Comparison of ENCODE assay signal across 9 cellular contexts in the genomic region with DNA sequence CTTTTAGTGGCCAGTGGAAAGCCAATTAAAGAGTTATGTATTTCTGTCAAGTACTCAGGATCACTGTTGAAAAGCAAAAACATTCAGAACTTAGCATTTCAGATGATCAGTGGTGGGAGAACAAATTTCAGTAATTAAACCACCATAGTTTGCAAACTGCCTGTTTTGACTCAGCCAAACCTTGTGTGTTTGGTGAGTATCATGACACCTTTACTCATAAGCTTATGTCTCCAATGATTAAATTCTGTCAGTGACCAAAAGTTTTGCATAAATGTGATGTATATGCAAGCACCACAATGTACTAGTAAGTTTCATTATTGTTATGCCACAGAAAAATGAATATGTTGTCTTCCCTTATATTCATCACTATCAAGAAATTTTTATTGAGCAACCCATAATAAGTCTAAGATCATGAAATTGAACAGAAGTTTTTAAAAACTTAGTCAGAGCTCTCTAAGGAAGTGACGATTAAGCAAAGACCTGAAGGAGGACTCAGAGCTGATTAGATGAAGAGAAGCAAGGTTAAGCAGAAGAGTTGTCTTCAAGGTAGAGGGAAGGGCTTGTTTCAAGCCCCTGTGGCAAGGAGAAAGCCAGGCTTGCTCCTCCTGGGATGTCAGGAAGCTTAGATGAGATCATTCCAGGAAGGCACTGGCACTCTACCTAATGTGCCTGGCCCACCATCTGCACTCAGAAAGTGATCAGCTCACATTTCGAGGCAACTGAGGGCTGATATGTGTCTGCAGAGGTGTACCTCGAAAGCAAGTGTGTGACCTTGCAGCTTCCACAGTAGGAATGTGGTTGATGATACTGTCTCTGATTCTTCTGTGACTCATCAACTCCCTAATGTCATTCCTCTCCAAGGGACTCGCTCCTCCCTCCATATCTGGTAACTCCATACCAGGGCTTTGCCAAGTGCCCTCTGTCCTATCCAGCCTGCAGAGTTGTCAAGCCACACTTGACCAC. TPM values are rescaled to one million over a fixed set of nuclear protein-coding genes. Genes with fewer than 3 reads are reported as not detected.
DNase-seq lines count a peak whose midpoint lies in the region; ATAC-seq, FAIRE-seq and TF ChIP-seq lines count a peak whose summit lies in the region.
"Had no signal": no experiment of that assay in that cellular context is flagged by ENCODE, and none has a peak within 500 bp of the region (broad histone marks: within the 10 kb centered on the region; RNA-seq: fewer than 3 reads in every experiment).

No MANE protein-coding gene starts in this region.

- H3K4me2 ChIP-seq in K562 (ENCODE audit: insufficient read depth, low read length) = no peak overlapping the region

- no peak overlapping the region for H3K4me3 ChIP-seq in K562
- H3K4me3 ChIP-seq: cardiac muscle cell had no signal

- no peak overlapping the region for H2AFZ ChIP-seq in K562 (ENCODE audit: low read depth, low read length)

- WGBS in K562 (ENCODE audit: insufficient coverage, low coverage, missing lambda C conversion rate) = 8% methylated on average over 4 of the region's 4 CpGs

- in situ Hi-C loops in K562 (cut with MboI) = no loop called here

- no peak for FAIRE-seq in K562 (lab: Jason Lieb, UNC)

- no peaks in the 10 kb centered on the region for H3K9me3 ChIP-seq in K562 (replicated peaks; ENCODE audit: control insufficient read depth, insufficient read depth, low read depth, low read length)

- DNase-seq in AG08395 (ENCODE audit: low spot score) (peak; percentile 81), GM19240 (ENCODE audit: insufficient read length, low spot score) (peak; percentile 8), K562 (ENCODE audit: extremely low read depth in 1 of 4, low spot score in 3 of 4) (peak in 1 of 4 experiments; percentile 13), AML-193 (lab: John Stamatoyannopoulos, UW) (no peak), NCI-H748 (lab: John Stamatoyannopoulos, UW; ENCODE audit: unreplicated experiment) (no peak), 8988T (no peak)
- DNase-seq in stimulated activated naive CD8-positive, alpha-beta T cell treated with anti-CD3 and anti-CD28 coated beads, Interleukin-15, Interleukin-2, amounts not matched to agents 100 U/mL and 50 U/mL, for 24 hours = no peak

- no peak for TF ChIP-seq EP300 in K562 (IDR thresholded peaks at IDR 0.05; ENCODE audit: low read length)

- TF ChIP-seq CTCF in K562 (IDR thresholded peaks at IDR 0.05 in 2 of 3, conservative IDR thresholded peaks at IDR 0.05 in 1 of 3; ENCODE audit: insufficient read depth in 2 of 3, low read depth in 1 of 3, low read length in 3 of 3) = no peak

- no peaks in the 10 kb centered on the region for H3K27me3 ChIP-seq in K562 (ENCODE audit: control insufficient read depth in 2 of 2, insufficient read depth in 2 of 2, low read length in 2 of 2)
- H3K27me3 ChIP-seq: cardiac muscle cell had no signal

- H3K27ac ChIP-seq in K562 (ENCODE audit: extremely low read depth, low read depth, low read length) = no peak overlapping the region
- H3K27ac ChIP-seq: cardiac muscle cell had no signal

- no peaks in the 10 kb centered on the region for H4K20me1 ChIP-seq in K562 (replicated peaks; ENCODE audit: control insufficient read depth, insufficient read depth, low read length)

- CTCF ChIA-PET in K562 (lab: Yijun Ruan, JAX; ENCODE audit: low intra/inter-chr PET ratio) = no interaction called here

- H3K4me1 ChIP-seq in K562 (replicated peaks in 1 of 2; ENCODE audit: control insufficient read depth in 2 of 2, insufficient read depth in 2 of 2, low read length in 2 of 2) = peaks cover 0 to 9% of the 10 kb centered on the region in 2 experiments; a peak in 3 of 5 replicates

- no peaks in the 10 kb centered on the region for H3K9me1 ChIP-seq in K562 (ENCODE audit: control insufficient read depth, insufficient read depth, low read length)

- H3K79me2 ChIP-seq in K562 (ENCODE audit: control insufficient read depth, insufficient read depth, low read length) = no peaks in the 10 kb centered on the region

- no peaks in the 10 kb centered on the region for H3K36me3 ChIP-seq in K562 (ENCODE audit: control insufficient read depth, insufficient read depth, low read length)
- H3K36me3 ChIP-seq: cardiac muscle cell had no signal

- no peak for TF ChIP-seq RAD21 in K562 (CRISPR knock-in tag; conservative IDR thresholded peaks at IDR 0.05 in 1 of 2, IDR thresholded peaks at IDR 0.05 in 1 of 2)

- intact Hi-C loops in K562 (cut with micrococcal nuclease) = no loop called here

- H3K9ac ChIP-seq in K562 (ENCODE audit: insufficient read depth in 1 of 2, low read depth in 2 of 2, low read length in 2 of 2) = no peak overlapping the region; a peak in 1 of 4 replicates

- no peak for TF ChIP-seq POLR2A in K562 (conservative IDR thresholded peaks at IDR 0.05)

- ATAC-seq in HG03135 (IDR thresholded peaks at IDR 0.05; ENCODE audit: unreplicated experiment) = peak; percentile 90
- no peak for ATAC-seq in K562
- peak; percentile 82 for ATAC-seq in stimulated activated naive CD8-positive, alpha-beta T cell treated with anti-CD3 and anti-CD28 coated beads, Interleukin-15, Interleukin-2, amounts not matched to agents 100 U/mL and 50 U/mL, for 24 hours

- no TSS peak for BruUV-seq in K562 (replicated peaks; lab: Mats Ljungman, UMichigan)

- POLR2A ChIA-PET in K562 (lab: Yijun Ruan, JAX) = no interaction called here

TF ChIP-seq in K562, 482 proteins besides CTCF, POLR2A, EP300 and RAD21 (continues in another document):
- TF ChIP-seq CEBPG (CRISPR knock-in tag; IDR thresholded peaks at IDR 0.05) = no peak
- no peak for TF ChIP-seq CEBPG (tag; conservative IDR thresholded peaks at IDR 0.05 in 1 of 2, IDR thresholded peaks at IDR 0.05 in 1 of 2)
- TF ChIP-seq, protein P1, sequence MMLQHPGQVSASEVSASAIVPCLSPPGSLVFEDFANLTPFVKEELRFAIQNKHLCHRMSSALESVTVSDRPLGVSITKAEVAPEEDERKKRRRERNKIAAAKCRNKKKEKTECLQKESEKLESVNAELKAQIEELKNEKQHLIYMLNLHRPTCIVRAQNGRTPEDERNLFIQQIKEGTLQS (IDR thresholded peaks at IDR 0.05) = peak; percentile 22; the same call in 1 of the 2 replicates
- TF ChIP-seq, protein P1 (CRISPR knock-in tag; conservative IDR thresholded peaks at IDR 0.05) = no peak
- no peak for TF ChIP-seq STAT5A (IDR thresholded peaks at IDR 0.05; ENCODE audit: borderline replicate concordance, low read length)
- TF ChIP-seq JUND (IDR thresholded peaks at IDR 0.05; ENCODE audit: borderline replicate concordance, low read depth, low read length) = peak; percentile 46; the same call in 1 of the 2 replicates
- no peak; the same call in 2 of the 3 replicates for TF ChIP-seq JUND (tag; IDR thresholded peaks at IDR 0.05; ENCODE audit: borderline replicate concordance, low read depth, low read length)
- TF ChIP-seq ZNF408 (CRISPR knock-in tag; IDR thresholded peaks at IDR 0.05; ENCODE audit: low read depth) = no peak
- TF ChIP-seq CSDE1 (IDR thresholded peaks at IDR 0.05) = no peak
- no peak for TF ChIP-seq PPARD (CRISPR knock-in tag; IDR thresholded peaks at IDR 0.05)
- TF ChIP-seq, protein P2, sequence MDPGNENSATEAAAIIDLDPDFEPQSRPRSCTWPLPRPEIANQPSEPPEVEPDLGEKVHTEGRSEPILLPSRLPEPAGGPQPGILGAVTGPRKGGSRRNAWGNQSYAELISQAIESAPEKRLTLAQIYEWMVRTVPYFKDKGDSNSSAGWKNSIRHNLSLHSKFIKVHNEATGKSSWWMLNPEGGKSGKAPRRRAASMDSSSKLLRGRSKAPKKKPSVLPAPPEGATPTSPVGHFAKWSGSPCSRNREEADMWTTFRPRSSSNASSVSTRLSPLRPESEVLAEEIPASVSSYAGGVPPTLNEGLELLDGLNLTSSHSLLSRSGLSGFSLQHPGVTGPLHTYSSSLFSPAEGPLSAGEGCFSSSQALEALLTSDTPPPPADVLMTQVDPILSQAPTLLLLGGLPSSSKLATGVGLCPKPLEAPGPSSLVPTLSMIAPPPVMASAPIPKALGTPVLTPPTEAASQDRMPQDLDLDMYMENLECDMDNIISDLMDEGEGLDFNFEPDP (CRISPR knock-in tag; IDR thresholded peaks at IDR 0.05) = no peak
- TF ChIP-seq ZFPM2 (CRISPR knock-in tag; IDR thresholded peaks at IDR 0.05) = no peak
- TF ChIP-seq FOSL1 (tag; conservative IDR thresholded peaks at IDR 0.05) = peak; percentile 87

RNA-seq across cellular contexts. Expression of a gene that starts 54.7 kb away (rescaled TPM):
- total RNA-seq in K562 (2011; cell fraction: chromatin; rRNA removed; ENCODE audit: low replicate concordance) = 2.0 and 4.0 TPM in 2 replicates
- total RNA-seq in K562 (2011; cell fraction: nucleolus; rRNA removed) = 1.3 and 1.6 TPM in 2 replicates
- 2.7 and 3.4 TPM in 2 replicates for total RNA-seq in K562 (2011; cell fraction: nucleoplasm; rRNA removed)
- total RNA-seq in K562 (2014; rRNA removed) = 4.2 and 4.3 TPM in 2 replicates
- 4.4 and 4.9 TPM in 2 replicates for total RNA-seq in K562 (2014; rRNA removed; fragmentation: Illumina TruSeq; extraction: Trizol)
- 4.6 and 5.4 TPM in 2 replicates for total RNA-seq in K562 (2015; rRNA removed; fragmentation: Illumina TruSeq; extraction: Trizol)
- total RNA-seq in K562 (2021) = 3.0 and 3.8 TPM in 2 replicates
- 2.6 and 3.2 TPM in 2 replicates for polyA plus RNA-seq in K562 (2011; rRNA removed)
- 1.6 and 1.8 TPM in 2 replicates for polyA plus RNA-seq in K562 (2011; cell fraction: cytosol; rRNA removed)
- polyA plus RNA-seq in K562 (2011; cell fraction: nucleus; rRNA removed) = 3.1 and 3.4 TPM in 2 replicates
- 3.2 and 5.6 TPM in 2 replicates for polyA plus RNA-seq in K562 (2012)
- polyA plus RNA-seq in K562 (2014; fragmentation: Illumina TruSeq; extraction: Trizol) = 3.6 and 3.8 TPM in 2 replicates
- polyA plus RNA-seq in K562 (2014; fragmentation: Nextera tagmentation; extraction: Ambion mirVana) = under 1 TPM; 0.39 to 0.43 TPM
- 3.3 and 3.8 TPM in 2 replicates for polyA plus RNA-seq in K562 (2014; rRNA removed)
- polyA minus RNA-seq in K562 (2011; rRNA and poly(A)+ RNA removed) = 1.8 and 3.5 TPM in 2 replicates
- polyA minus RNA-seq in K562 (2011; cell fraction: cytosol; rRNA and poly(A)+ RNA removed) = 1.3 and 4.6 TPM in 2 replicates
- 1.6 and 2.6 TPM in 2 replicates for polyA minus RNA-seq in K562 (2011; cell fraction: nucleus; rRNA and poly(A)+ RNA removed)

Comparison
In these comparisons a context has a peak if more than half of its experiments do, and no peak if none do; other contexts are left out.
1. DNase-seq: peak in AG08395 (single experiment) and GM19240 (single experiment); none in stimulated activated naive CD8-positive, alpha-beta T cell treated with anti-CD3 and anti-CD28 coated beads, Interleukin-15, Interleukin-2, amounts not matched to agents 100 U/mL and 50 U/mL, for 24 hours (single experiment), AML-193 (0 of 2), NCI-H748 (single experiment) and 8988T (single experiment).